In the genomic region with DNA sequence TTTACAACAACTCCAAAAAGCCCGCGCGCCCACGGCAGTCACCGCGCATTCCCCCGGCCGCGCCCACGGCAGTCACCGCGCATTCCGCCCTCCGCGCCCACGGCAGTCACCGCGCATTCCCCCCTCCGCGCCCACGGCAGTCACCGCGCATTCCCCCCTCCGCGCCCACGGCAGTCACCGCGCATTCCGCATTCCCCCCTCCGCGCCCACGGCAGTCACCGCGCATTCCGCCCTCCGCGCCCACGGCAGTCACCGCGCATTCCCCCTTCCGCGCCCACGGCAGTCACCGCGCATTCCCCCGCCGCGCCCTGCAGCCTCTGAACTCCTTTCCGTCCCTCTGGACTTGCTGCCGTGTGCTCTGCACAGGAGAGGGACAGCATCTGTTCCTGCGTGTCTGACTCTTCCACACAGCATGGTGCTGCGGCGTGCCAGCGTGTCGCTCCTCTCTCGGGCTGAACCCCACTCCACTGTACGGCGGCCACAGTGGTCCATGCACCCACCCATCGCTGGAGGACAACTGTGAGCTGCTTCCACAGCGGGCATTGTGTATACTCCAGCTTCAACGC, we compare ENCODE assay signal across 8 cellular contexts. TPM values are rescaled to one million over a fixed set of nuclear protein-coding genes. Genes with fewer than 3 reads are reported as not detected.
DNase-seq lines count a peak whose midpoint lies in the region; ATAC-seq and TF ChIP-seq lines count a peak whose summit lies in the region.
"Not testable (repeated sequence)": the region's sequence is repeated elsewhere in the genome, so short reads cannot be mapped to it uniquely, and the experiment has no call there.

No MANE protein-coding gene starts in this region.

- CTCF ChIA-PET in Calu3 (lab: Charles Lee): interaction anchor here (0.7 to 1.6 kb wide), 5 partner anchors 10 to 64 kb away, joined by 3 to 7 read pairs (median 3); a partner anchor contains a TSS
- CTCF ChIA-PET in naive thymus-derived CD4-positive, alpha-beta T cell (lab: Charles Lee): interaction anchor here (0.7 to 0.9 kb wide), 3 partner anchors 46 to 946 kb away, joined by 3 to 5 read pairs (median 4); no protein-coding TSS in a partner anchor

- H3K36me3 ChIP-seq in naive thymus-derived CD4-positive, alpha-beta T cell (ENCODE audit: control insufficient read depth in 2 of 3, insufficient read depth in 3 of 3, low read length in 3 of 3): peaks cover 0 to 31% (median 0%) of the 10 kb centered on the region in 3 experiments
- peaks cover 0 to 24% (median 18%) of the 10 kb centered on the region in 4 donors for H3K36me3 ChIP-seq in sigmoid colon
- peaks cover 15% of the 10 kb centered on the region for H3K36me3 ChIP-seq in upper lobe of right lung

- H3K4me3 Mint-ChIP-seq in Calu3 (ENCODE audit: low read depth, unreplicated experiment) (peak overlapping the region; percentile 90), T-helper 17 cell (peak overlapping the region; percentile 57), immature natural killer cell (peak overlapping the region in 2 of 5 donors; percentile 21 to 46)
- H3K4me3 Mint-ChIP-seq in activated naive CD8-positive, alpha-beta T cell treated with anti-CD3 and anti-CD28 coated beads for 36 hours: peak overlapping the region; percentile 34
- H3K4me3 Mint-ChIP-seq in naive thymus-derived CD4-positive, alpha-beta T cell: peak overlapping the region in 9 of 10 donors; percentile 16 to 71 (median 53)

- WGBS in sigmoid colon, 2 donors: 50 to 91% methylated on average over 61 of the region's 61 CpGs

- H3K36me3 Mint-ChIP-seq in Calu3 (ENCODE audit: insufficient read depth, unreplicated experiment): peaks cover 54% of the 10 kb centered on the region
- not testable (repeated sequence) for H3K36me3 Mint-ChIP-seq in T-helper 17 cell (ENCODE audit: low read depth); immature natural killer cell; naive thymus-derived CD4-positive, alpha-beta T cell
- H3K36me3 Mint-ChIP-seq in activated naive CD8-positive, alpha-beta T cell treated with anti-CD3 and anti-CD28 coated beads for 36 hours: peaks cover 17% of the 10 kb centered on the region

- not testable (repeated sequence) for H3K9me3 Mint-ChIP-seq in Calu3 (ENCODE audit: low read depth, unreplicated experiment); activated naive CD8-positive, alpha-beta T cell treated with anti-CD3 and anti-CD28 coated beads for 36 hours; immature natural killer cell; naive thymus-derived CD4-positive, alpha-beta T cell

- not testable (repeated sequence) for H3K9me3 ChIP-seq in T-helper 17 cell (ENCODE audit: control insufficient read depth, low read length, poor library complexity, severe bottlenecking); naive thymus-derived CD4-positive, alpha-beta T cell (ENCODE audit: control insufficient read depth in 2 of 3, low read length in 3 of 3); sigmoid colon; upper lobe of right lung

- not testable (repeated sequence) for TF ChIP-seq EP300 in sigmoid colon (IDR thresholded peaks at IDR 0.05)

- DNase-seq in Calu3; T-helper 17 cell; activated naive CD8-positive, alpha-beta T cell treated with anti-CD3 and anti-CD28 coated beads for 36 hours; dorsolateral prefrontal cortex; immature natural killer cell; naive thymus-derived CD4-positive, alpha-beta T cell; sigmoid colon; upper lobe of right lung: not testable (repeated sequence)

- POLR2A ChIA-PET in naive thymus-derived CD4-positive, alpha-beta T cell (lab: Charles Lee): not testable (repeated sequence)

- ATAC-seq in T-helper 17 cell; naive thymus-derived CD4-positive, alpha-beta T cell; upper lobe of right lung: not testable (repeated sequence)

- not testable (repeated sequence) for TF ChIP-seq CTCF in Calu3 (IDR thresholded peaks at IDR 0.05; ENCODE audit: unreplicated experiment); dorsolateral prefrontal cortex (IDR thresholded peaks at IDR 0.05 in 54 of 56, conservative IDR thresholded peaks at IDR 0.05 in 2 of 56; ENCODE audit: low read depth in 1 of 56, partially characterized antibody in 56 of 56); sigmoid colon (IDR thresholded peaks at IDR 0.05); upper lobe of right lung (IDR thresholded peaks at IDR 0.05)

- H3K4me3 ChIP-seq in dorsolateral prefrontal cortex (peak overlapping the region in 37 of 59 donors; percentile 2 to 51 (median 28)), sigmoid colon (peak overlapping the region in 3 of 4 donors; percentile 22 to 36 (median 33))
- H3K4me3 ChIP-seq in naive thymus-derived CD4-positive, alpha-beta T cell (ENCODE audit: low read length); upper lobe of right lung: not testable (repeated sequence)

- peaks cover 51% of the 10 kb centered on the region for H3K4me1 Mint-ChIP-seq in Calu3 (ENCODE audit: low read depth, unreplicated experiment)
- peaks cover 24% of the 10 kb centered on the region for H3K4me1 Mint-ChIP-seq in T-helper 17 cell
- peaks cover 35% of the 10 kb centered on the region for H3K4me1 Mint-ChIP-seq in activated naive CD8-positive, alpha-beta T cell treated with anti-CD3 and anti-CD28 coated beads for 36 hours
- peaks cover 51% of the 10 kb centered on the region in 2 donors for H3K4me1 Mint-ChIP-seq in immature natural killer cell
- H3K4me1 Mint-ChIP-seq in naive thymus-derived CD4-positive, alpha-beta T cell: peaks cover 23 to 56% (median 39%) of the 10 kb centered on the region in 7 donors

- BruUV-seq in Calu3 (replicated peaks; lab: Mats Ljungman, UMichigan): not testable (repeated sequence)

- H3K4me1 ChIP-seq in naive thymus-derived CD4-positive, alpha-beta T cell (ENCODE audit: control insufficient read depth in 2 of 2, insufficient read depth in 2 of 2, low read length in 2 of 2): not testable (repeated sequence)
- H3K4me1 ChIP-seq in sigmoid colon (peaks cover 0 to 64% (median 63%) of the 10 kb centered on the region in 4 donors), upper lobe of right lung (peaks cover 53% of the 10 kb centered on the region)

- H3K27ac ChIP-seq in dorsolateral prefrontal cortex: peak overlapping the region in 42 of 59 donors; percentile 2 to 87 (median 65)
- not testable (repeated sequence) for H3K27ac ChIP-seq in naive thymus-derived CD4-positive, alpha-beta T cell (ENCODE audit: low read depth, low read length)
- peak overlapping the region; percentile 80 to 89 (median 82) for H3K27ac ChIP-seq in sigmoid colon
- H3K27ac ChIP-seq in upper lobe of right lung: peak overlapping the region; percentile 85

- H3K27me3 Mint-ChIP-seq in Calu3 (ENCODE audit: unreplicated experiment); T-helper 17 cell; activated naive CD8-positive, alpha-beta T cell treated with anti-CD3 and anti-CD28 coated beads for 36 hours; immature natural killer cell (ENCODE audit: low read depth in 3 of 3); naive thymus-derived CD4-positive, alpha-beta T cell: not testable (repeated sequence)

- intact Hi-C loops in Calu3 (cut with micrococcal nuclease; ENCODE audit: unreplicated experiment): loop anchor here (1.0 to 2.0 kb wide), 2 partner anchors 15 to 36 kb away; a partner anchor contains a TSS
- intact Hi-C loops in dorsolateral prefrontal cortex (cut with DNase I); upper lobe of right lung (cut with DNase I): not testable (repeated sequence)
- intact Hi-C loops in naive thymus-derived CD4-positive, alpha-beta T cell (cut with micrococcal nuclease): loop anchor here (1.0 to 5.0 kb wide), 6 partner anchors 14 to 244 kb away; a partner anchor contains a TSS
- intact Hi-C loops in sigmoid colon (cut with DNase I): loop anchor here (1.0 to 2.0 kb wide), 3 partner anchors 15 to 66 kb away; a partner anchor contains a TSS

- TF ChIP-seq POLR2A in sigmoid colon (IDR thresholded peaks at IDR 0.05): not testable (repeated sequence)

- peak overlapping the region; percentile 89 for H3K27ac Mint-ChIP-seq in Calu3 (ENCODE audit: unreplicated experiment)
- peak overlapping the region; percentile 24 for H3K27ac Mint-ChIP-seq in T-helper 17 cell
- peak overlapping the region; percentile 71 for H3K27ac Mint-ChIP-seq in activated naive CD8-positive, alpha-beta T cell treated with anti-CD3 and anti-CD28 coated beads for 36 hours
- H3K27ac Mint-ChIP-seq in immature natural killer cell: peak overlapping the region in 4 of 6 donors; percentile 24 to 66 (median 34)
- peak overlapping the region in 4 of 9 donors; percentile 1 to 70 (median 44) for H3K27ac Mint-ChIP-seq in naive thymus-derived CD4-positive, alpha-beta T cell

- H3K27me3 ChIP-seq in dorsolateral prefrontal cortex; naive thymus-derived CD4-positive, alpha-beta T cell (ENCODE audit: control insufficient read depth in 2 of 2, insufficient read depth in 2 of 2, low read length in 2 of 2); sigmoid colon; upper lobe of right lung: not testable (repeated sequence)

RNA-seq across cellular contexts. Expression of a gene that starts 15.2 kb away (rescaled TPM):
- total RNA-seq in Calu3 (2022) (68.5 and 77.3 TPM in 2 replicates), T-helper 17 cell (10 to 100 TPM; 17.2 to 22.2 TPM), dorsolateral prefrontal cortex (10 to 100 TPM; 18.4 to 49.8 (median 26.0) TPM), sigmoid colon (10 to 100 TPM; 11.0 to 14.1 (median 12.1) TPM), upper lobe of right lung (40.7 TPM)
- 10 to 100 TPM; 34.2 to 35.6 TPM for total RNA-seq in activated naive CD8-positive, alpha-beta T cell treated with anti-CD3 and anti-CD28 coated beads for 36 hours
- polyA plus RNA-seq in immature natural killer cell (1 to 10 TPM in 2 of 3 donors, under 1 TPM in 1; 0.69 to 2.2 (median 1.5) TPM), sigmoid colon (10 to 100 TPM; 25.2 to 38.3 (median 26.1) TPM)
- total RNA-seq in naive thymus-derived CD4-positive, alpha-beta T cell: 10 to 100 TPM; 19.7 to 41.2 (median 33.0) TPM
- polyA plus RNA-seq in naive thymus-derived CD4-positive, alpha-beta T cell: 1 to 10 TPM; 1.5 to 2.4 TPM

RNA-seq across cellular contexts. Expression of a gene that starts 35.2 kb away (rescaled TPM):
- total RNA-seq in Calu3 (2022) (78.6 and 79.1 TPM in 2 replicates), T-helper 17 cell (10 to 100 TPM; 12.3 to 16.7 TPM), dorsolateral prefrontal cortex (100 to 1,000 TPM in 1 of 120 experiments, 10 to 100 TPM in 119; 35.5 to 110 (median 56.7) TPM), sigmoid colon (10 to 100 TPM; 25.3 to 57.4 (median 34.1) TPM), upper lobe of right lung (37.3 TPM)
- total RNA-seq in activated naive CD8-positive, alpha-beta T cell treated with anti-CD3 and anti-CD28 coated beads for 36 hours: 10 to 100 TPM; 28.6 to 33.7 TPM
- polyA plus RNA-seq in immature natural killer cell (10 to 100 TPM in 1 of 3 donors, 1 to 10 TPM in 2; 7.9 to 19.1 (median 9.0) TPM), sigmoid colon (10 to 100 TPM; 11.4 to 27.9 (median 14.3) TPM)
- total RNA-seq in naive thymus-derived CD4-positive, alpha-beta T cell: 10 to 100 TPM; 22.2 to 49.6 (median 35.7) TPM
- polyA plus RNA-seq in naive thymus-derived CD4-positive, alpha-beta T cell: 10 to 100 TPM; 15.9 to 35.3 TPM
